9 cellular contexts compared by ENCODE assay signal in genomic region chr10:11242443-11243386, GRCh38.
DNase-seq lines count a peak whose midpoint lies in the region; ATAC-seq and TF ChIP-seq lines count a peak whose summit lies in the region.
"Had no signal": no experiment of that assay in that cellular context is flagged by ENCODE, and none has a peak within 500 bp of the region (broad histone marks: within the 10 kb centered on the region; RNA-seq: fewer than 3 reads in every experiment).

No MANE protein-coding gene starts in this region.

- TF ChIP-seq POLR2A in Peyer's patch (IDR thresholded peaks at IDR 0.05): no peak
- no peak for TF ChIP-seq POLR2A in esophagus squamous epithelium (IDR thresholded peaks at IDR 0.05)

- DNase-seq in AG10803 (ENCODE audit: low read depth) (peak; percentile 10), Peyer's patch (peak in 2 of 3 donors; percentile 69 to 74), left ventricle myocardium superior (peak; percentile 87), T-helper 9 cell (no peak), esophagus squamous epithelium (lab: John Stamatoyannopoulos, UW) (no peak), islet precursor cell (no peak)

- H3K27me3 ChIP-seq in Peyer's patch (no peaks in the 10 kb centered on the region), esophagus squamous epithelium (no peaks in the 10 kb centered on the region)

- 64 to 65% methylated on average over 9 to 20 of the region's 25 CpGs for WGBS in esophagus squamous epithelium, 2 donors

- H3K4me1 ChIP-seq in Peyer's patch: peaks cover 0 to 38% (median 27%) of the 10 kb centered on the region in 4 donors
- H3K4me1 ChIP-seq in esophagus squamous epithelium: peaks cover 0 to 43% (median 8%) of the 10 kb centered on the region in 3 donors

- intact Hi-C loops in left ventricle myocardium superior (cut with micrococcal nuclease) (no loop called here), esophagus squamous epithelium (cut with DNase I) (no loop called here)

- TF ChIP-seq CTCF in AG10803 (conservative IDR thresholded peaks at IDR 0.05; ENCODE audit: low read length): no peak
- TF ChIP-seq CTCF in Peyer's patch (IDR thresholded peaks at IDR 0.05): no peak
- TF ChIP-seq CTCF in esophagus squamous epithelium (IDR thresholded peaks at IDR 0.05): no peak

- H3K9me3 ChIP-seq in Peyer's patch (no peaks in the 10 kb centered on the region), esophagus squamous epithelium (no peaks in the 10 kb centered on the region)

- peak; percentile 40 for ATAC-seq in GM18519 (IDR thresholded peaks at IDR 0.05; ENCODE audit: low FRiP score, unreplicated experiment)
- ATAC-seq in HG02852 (IDR thresholded peaks at IDR 0.05; ENCODE audit: unreplicated experiment): peak; percentile 50
- peak; percentile 95 for ATAC-seq in left ventricle myocardium superior
- ATAC-seq: HCT116 had no signal

- peaks cover 0 to 2% (median 0%) of the 10 kb centered on the region in 3 donors for H3K36me3 ChIP-seq in Peyer's patch
- no peaks in the 10 kb centered on the region for H3K36me3 ChIP-seq in esophagus squamous epithelium

- no peak overlapping the region for H3K4me3 ChIP-seq in AG10803 (ENCODE audit: low read length)
- peak overlapping the region in 1 of 4 donors; percentile 4 for H3K4me3 ChIP-seq in Peyer's patch
- H3K4me3 ChIP-seq in esophagus squamous epithelium: no peak overlapping the region

- H3K27ac ChIP-seq in Peyer's patch (peak overlapping the region in 3 of 4 donors; percentile 17 to 71 (median 23)), esophagus squamous epithelium (peak overlapping the region in 1 of 4 donors; percentile 58)

Comparison
In these comparisons a context has a peak if more than half of its experiments do, and no peak if none do; other contexts are left out.
1. DNase-seq: peak in AG10803 (single experiment), Peyer's patch (2 of 3) and left ventricle myocardium superior (single experiment); none in T-helper 9 cell (single experiment), esophagus squamous epithelium (single experiment) and islet precursor cell (single experiment).
2. ATAC-seq: peak in every context shown above with its lines; median percentile 95 in left ventricle myocardium superior; 50 in HG02852; 40 in GM18519.